Comparison of ENCODE assay signal across 14 cellular contexts in the genomic region with DNA sequence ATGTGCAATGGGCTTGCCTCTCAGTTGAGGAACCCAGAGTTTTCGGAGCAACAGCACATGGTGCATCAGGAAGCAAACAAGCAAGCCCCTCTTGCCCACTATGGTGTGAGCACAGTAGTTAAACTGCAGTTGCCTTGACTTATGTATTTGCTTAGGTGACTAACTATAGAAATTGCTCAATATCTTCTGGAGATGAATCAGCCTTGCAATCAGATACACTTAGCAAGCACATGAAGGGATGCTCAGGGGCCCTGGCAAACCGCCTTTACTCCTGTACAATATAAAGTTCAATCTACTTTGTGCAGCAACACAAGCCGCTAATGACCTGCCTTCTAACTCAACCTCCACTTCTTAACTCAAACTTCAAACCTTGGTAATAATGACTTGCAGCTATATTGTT.
DNase-seq lines count a peak whose midpoint lies in the region; ATAC-seq and TF ChIP-seq lines count a peak whose summit lies in the region.
"Had no signal": no experiment of that assay in that cellular context is flagged by ENCODE, and none has a peak within 500 bp of the region (broad histone marks: within the 10 kb centered on the region; RNA-seq: fewer than 3 reads in every experiment).

No MANE protein-coding gene starts in this region.

- H3K27ac ChIP-seq in breast epithelium (no peak overlapping the region), RWPE1 (no peak overlapping the region), fibroblast of lung (ENCODE audit: insufficient read depth, low read length) (no peak overlapping the region)

- H3K9me3 ChIP-seq in breast epithelium: no peaks in the 10 kb centered on the region
- no peaks in the 10 kb centered on the region for H3K9me3 ChIP-seq in fibroblast of lung (ENCODE audit: control insufficient read depth, insufficient read depth, low read depth, low read length)

- H3K36me3 Mint-ChIP-seq in MCF 10A (ENCODE audit: insufficient read depth, unreplicated experiment): no peaks in the 10 kb centered on the region
- H3K36me3 Mint-ChIP-seq in activated T-helper 17 cell treated with anti-CD3 and anti-CD28 coated beads, Interleukin-2, amount 50 U/mL, for 72 hours (ENCODE audit: low read depth): no peaks in the 10 kb centered on the region
- H3K36me3 Mint-ChIP-seq: type B pancreatic cell had no signal

- no peak overlapping the region for H3K4me2 ChIP-seq in fibroblast of lung (ENCODE audit: extremely low read depth, insufficient read depth, low read length)

- TF ChIP-seq POLR2A in breast epithelium (IDR thresholded peaks at IDR 0.05): no peak

- POLR2A ChIA-PET in MCF 10A (lab: Yijun Ruan, JAX): no interaction called here
- POLR2A ChIA-PET in RWPE1 (lab: Yijun Ruan, JAX; ENCODE audit: low non-redundant PET): no interaction called here

- peaks cover 6% of the 10 kb centered on the region for H3K9me3 Mint-ChIP-seq in MCF 10A (ENCODE audit: unreplicated experiment)
- peaks cover 4% of the 10 kb centered on the region for H3K9me3 Mint-ChIP-seq in activated T-helper 17 cell treated with anti-CD3 and anti-CD28 coated beads, Interleukin-2, amount 50 U/mL, for 72 hours
- H3K9me3 Mint-ChIP-seq: type B pancreatic cell had no signal

- intact Hi-C loops in MCF 10A (cut with micrococcal nuclease) (loop anchor here (5.0 kb wide), 1 partner anchor 1008 kb away; a partner anchor contains a TSS), breast epithelium (cut with DNase I; ENCODE audit: low total_unique reads) (no loop called here)

- no peak overlapping the region for H3K9ac ChIP-seq in fibroblast of lung (ENCODE audit: insufficient read depth, low read length)

- H3K27me3 Mint-ChIP-seq in MCF 10A (ENCODE audit: insufficient read depth, unreplicated experiment): no peaks in the 10 kb centered on the region
- no peaks in the 10 kb centered on the region for H3K27me3 Mint-ChIP-seq in activated T-helper 17 cell treated with anti-CD3 and anti-CD28 coated beads, Interleukin-2, amount 50 U/mL, for 72 hours
- H3K27me3 Mint-ChIP-seq: effector memory CD8-positive, alpha-beta T cell; type B pancreatic cell had no signal

- no peak overlapping the region for H3K4me3 Mint-ChIP-seq in MCF 10A (ENCODE audit: unreplicated experiment)
- H3K4me3 Mint-ChIP-seq in activated T-helper 17 cell treated with anti-CD3 and anti-CD28 coated beads, Interleukin-2, amount 50 U/mL, for 72 hours: no peak overlapping the region
- H3K4me3 Mint-ChIP-seq: activated T-cell treated with anti-CD3 and anti-CD28 coated beads, Interleukin-2, amount 50 U/mL, for 4 hours; effector memory CD8-positive, alpha-beta T cell; type B pancreatic cell had no signal

- no peak overlapping the region for H3K27ac Mint-ChIP-seq in MCF 10A (ENCODE audit: low read depth, unreplicated experiment)
- no peak overlapping the region for H3K27ac Mint-ChIP-seq in activated T-helper 17 cell treated with anti-CD3 and anti-CD28 coated beads, Interleukin-2, amount 50 U/mL, for 72 hours
- H3K27ac Mint-ChIP-seq: effector memory CD8-positive, alpha-beta T cell; type B pancreatic cell had no signal

- no TSS peak for BruUV-seq in MCF 10A (replicated peaks; lab: Mats Ljungman, UMichigan)

- H2AFZ ChIP-seq in fibroblast of lung (ENCODE audit: low read length): no peak overlapping the region

- peaks cover 8% of the 10 kb centered on the region for H3K4me1 Mint-ChIP-seq in MCF 10A (ENCODE audit: insufficient read depth, unreplicated experiment)
- no peaks in the 10 kb centered on the region for H3K4me1 Mint-ChIP-seq in activated T-helper 17 cell treated with anti-CD3 and anti-CD28 coated beads, Interleukin-2, amount 50 U/mL, for 72 hours

- H3K4me1 ChIP-seq in breast epithelium (no peaks in the 10 kb centered on the region), fibroblast of lung (ENCODE audit: control insufficient read depth, extremely low read depth, insufficient read depth, low read length) (peaks cover 2% of the 10 kb centered on the region)

- CTCF ChIA-PET in MCF 10A (lab: Yijun Ruan, JAX) (no interaction called here), RWPE1 (lab: Yijun Ruan, JAX) (no interaction called here)

- no peaks in the 10 kb centered on the region for H3K79me2 ChIP-seq in fibroblast of lung (ENCODE audit: control insufficient read depth, insufficient read depth, low read length)

- H3K27me3 ChIP-seq in breast epithelium: no peaks in the 10 kb centered on the region
- H3K27me3 ChIP-seq in fibroblast of lung (ENCODE audit: control insufficient read depth, insufficient read depth, low read length): no peaks in the 10 kb centered on the region

- H3K4me3 ChIP-seq in breast epithelium (no peak overlapping the region), fibroblast of lung (replicated peaks in 1 of 4; ENCODE audit: control extremely low read depth in 1 of 4, insufficient read depth in 1 of 4, low read depth in 3 of 4, low read length in 4 of 4) (no peak overlapping the region)

- no peaks in the 10 kb centered on the region for H3K36me3 ChIP-seq in breast epithelium
- H3K36me3 ChIP-seq in fibroblast of lung (ENCODE audit: control insufficient read depth, insufficient read depth, low read length): no peaks in the 10 kb centered on the region

- DNase-seq in MCF 10A (ENCODE audit: unreplicated experiment) (peak; percentile 84), breast epithelium (ENCODE audit: low spot score in 2 of 2) (no peak), RWPE1 (ENCODE audit: low spot score) (peak; percentile 82), fibroblast of lung (ENCODE audit: low read depth in 2 of 2) (peak; percentile 75 to 85), Kasumi-1 (lab: John Stamatoyannopoulos, UW) (no peak)
- no peak for DNase-seq in stimulated activated CD4-positive, alpha-beta T cell treated with anti-CD3 and anti-CD28 coated beads, Interleukin-15, amount 100 ng/mL, for 24 hours
- DNase-seq: activated CD4-positive, alpha-beta T cell treated with anti-CD3 and anti-CD28 coated beads for 4 hours; activated T-cell treated with anti-CD3 and anti-CD28 coated beads, Interleukin-2, amount 50 U/mL, for 4 hours; DMS79; effector memory CD8-positive, alpha-beta T cell; mesendoderm had no signal

- no peaks in the 10 kb centered on the region for H4K20me1 ChIP-seq in fibroblast of lung (ENCODE audit: control insufficient read depth, extremely low read depth, insufficient read depth, low read length)

- ATAC-seq in activated T-helper 17 cell treated with anti-CD3 and anti-CD28 coated beads, Interleukin-2, amount 50 U/mL, for 72 hours (replicated peaks): no peak
- no peak for ATAC-seq in GM21723 (IDR thresholded peaks at IDR 0.05; ENCODE audit: unreplicated experiment)
- ATAC-seq: activated T-cell treated with anti-CD3 and anti-CD28 coated beads, Interleukin-2, amount 50 U/mL, for 4 hours; effector memory CD8-positive, alpha-beta T cell had no signal

- TF ChIP-seq CTCF in MCF 10A (IDR thresholded peaks at IDR 0.05; ENCODE audit: unreplicated experiment) (no peak), breast epithelium (IDR thresholded peaks at IDR 0.05) (no peak), RWPE1 (conservative IDR thresholded peaks at IDR 0.05; ENCODE audit: low read depth) (no peak), fibroblast of lung (conservative IDR thresholded peaks at IDR 0.05 in 1 of 2, IDR thresholded peaks at IDR 0.05 in 1 of 2; ENCODE audit: low read depth in 1 of 2, low read length in 2 of 2) (no peak)

Comparison
In these comparisons a context has a peak if more than half of its experiments do, and no peak if none do; other contexts are left out.
1. DNase-seq: peak in MCF 10A (single experiment), RWPE1 (single experiment) and fibroblast of lung (2 of 2); none in breast epithelium (0 of 2), stimulated activated CD4-positive, alpha-beta T cell treated with anti-CD3 and anti-CD28 coated beads, Interleukin-15, amount 100 ng/mL, for 24 hours (single experiment) and Kasumi-1 (0 of 2).